In the genomic region with DNA sequence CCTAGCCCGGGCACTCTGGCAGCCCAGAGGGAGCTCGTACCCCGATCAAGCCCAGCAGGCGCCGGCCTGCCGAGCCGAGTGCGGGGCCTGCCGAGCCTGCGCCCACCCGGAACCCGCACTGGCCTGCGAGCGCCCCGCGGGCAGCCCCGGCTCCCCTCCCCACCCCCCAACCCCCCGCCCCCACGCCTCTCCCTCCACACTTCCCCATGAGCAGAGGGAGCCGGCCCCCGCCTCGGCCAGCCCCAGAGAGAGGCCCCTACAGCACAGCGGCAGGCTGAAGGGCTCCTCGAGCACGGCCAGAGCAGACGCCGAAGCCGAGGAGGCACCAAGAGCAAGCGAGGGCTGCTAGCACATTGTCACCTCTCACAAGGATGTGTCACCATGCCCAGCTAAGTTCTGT, we compare ENCODE assay signal across 1 cellular context.
TF ChIP-seq lines count a peak whose summit lies in the region.

No MANE protein-coding gene starts in this region.

TF ChIP-seq in K562, 482 proteins besides CTCF, POLR2A, EP300 and RAD21 (continues in another document):
- TF ChIP-seq POLR3G (IDR thresholded peaks at IDR 0.05; ENCODE audit: extremely low read depth, insufficient read length, insufficient replicate concordance) (no peak), CAMTA2 (CRISPR knock-in tag; conservative IDR thresholded peaks at IDR 0.05) (no peak), TAL1 (IDR thresholded peaks at IDR 0.05) (no peak), HDAC3 (IDR thresholded peaks at IDR 0.05; ENCODE audit: borderline replicate concordance, partially characterized antibody) (no peak), KAT8 (IDR thresholded peaks at IDR 0.05; ENCODE audit: low read depth) (no peak), ETS2 (tag; IDR thresholded peaks at IDR 0.05; ENCODE audit: borderline replicate concordance, poor library complexity, severe bottlenecking) (no peak), POLR2AphosphoS2 (IDR thresholded peaks at IDR 0.05; ENCODE audit: low read length) (no peak), CREBBP (IDR thresholded peaks at IDR 0.05; ENCODE audit: low read depth, low read length) (no peak), CHD4 (IDR thresholded peaks at IDR 0.05; ENCODE audit: insufficient read depth, insufficient replicate concordance, low read depth, low read length, poor library complexity, severe bottlenecking) (no peak), SREBF2 (CRISPR knock-in tag; IDR thresholded peaks at IDR 0.05) (no peak), XRCC4 (IDR thresholded peaks at IDR 0.05; ENCODE audit: extremely low read depth, insufficient read depth, insufficient read length) (no peak), PHF20 (IDR thresholded peaks at IDR 0.05; ENCODE audit: partially characterized antibody) (no peak), RB1 (IDR thresholded peaks at IDR 0.05; ENCODE audit: low read depth) (no peak), PHF8 (IDR thresholded peaks at IDR 0.05; ENCODE audit: borderline replicate concordance, low read length) (peak; percentile 19; the same call in 1 of the 2 replicates), ZNF124 (CRISPR knock-in tag; IDR thresholded peaks at IDR 0.05) (no peak), ZNF584 (CRISPR knock-in tag; IDR thresholded peaks at IDR 0.05; ENCODE audit: low read depth) (no peak), HNRNPK (IDR thresholded peaks at IDR 0.05; ENCODE audit: low read depth, low read length, poor library complexity, severe bottlenecking) (peak; percentile 48), NFATC3 (IDR thresholded peaks at IDR 0.05) (no peak), ZBTB1 (CRISPR knock-in tag; IDR thresholded peaks at IDR 0.05; ENCODE audit: borderline replicate concordance, low read depth) (no peak), SIRT6 (IDR thresholded peaks at IDR 0.05; ENCODE audit: low read depth, low read length) (no peak), HMBOX1 (IDR thresholded peaks at IDR 0.05) (no peak), HMGN3 (IDR thresholded peaks at IDR 0.05; ENCODE audit: borderline replicate concordance, extremely low read depth, insufficient read length, low read depth, low read length) (no peak), MYC (IDR thresholded peaks at IDR 0.05; ENCODE audit: low read depth, low read length) (no peak), MYC (CRISPR knock-in tag; IDR thresholded peaks at IDR 0.05; ENCODE audit: borderline replicate concordance, low read depth) (no peak), BCOR (IDR thresholded peaks at IDR 0.05) (no peak), MTA1 (IDR thresholded peaks at IDR 0.05; ENCODE audit: borderline replicate concordance) (no peak), ZNF263 (CRISPR knock-in tag; IDR thresholded peaks at IDR 0.05; ENCODE audit: borderline replicate concordance) (no peak), ZC3H4 (CRISPR knock-in tag; IDR thresholded peaks at IDR 0.05; ENCODE audit: borderline replicate concordance) (no peak), RBFOX2 (IDR thresholded peaks at IDR 0.05; ENCODE audit: low read depth, low read length) (0 out of 2 replicates have a peak, but pooled peaks have one; percentile 23), WHSC1 (IDR thresholded peaks at IDR 0.05; ENCODE audit: low read length) (no peak), SPI1 (IDR thresholded peaks at IDR 0.05; ENCODE audit: borderline replicate concordance, low read depth, low read length) (0 out of 2 replicates have a peak, but pooled peaks have one; percentile 23), FOXK1 (CRISPR knock-in tag; IDR thresholded peaks at IDR 0.05; ENCODE audit: borderline replicate concordance) (no peak), ZNF57 (CRISPR knock-in tag; IDR thresholded peaks at IDR 0.05) (no peak), ZFP36 (IDR thresholded peaks at IDR 0.05; ENCODE audit: low read depth, low read length, partially characterized antibody) (no peak), ZNF280A (IDR thresholded peaks at IDR 0.05; ENCODE audit: low read depth, partially characterized antibody) (no peak), ZNF282 (CRISPR knock-in tag; IDR thresholded peaks at IDR 0.05) (no peak), FOS (IDR thresholded peaks at IDR 0.05; ENCODE audit: extremely low read depth, insufficient read length) (no peak), HMG20A (CRISPR knock-in tag; conservative IDR thresholded peaks at IDR 0.05) (no peak), RBM14 (IDR thresholded peaks at IDR 0.05; ENCODE audit: borderline replicate concordance, insufficient read depth, low read depth, low read length) (no peak), ZNF668 (CRISPR knock-in tag; IDR thresholded peaks at IDR 0.05) (no peak), TEAD4 (IDR thresholded peaks at IDR 0.05; ENCODE audit: low read length) (no peak), TEAD4 (CRISPR knock-in tag; IDR thresholded peaks at IDR 0.05; ENCODE audit: borderline replicate concordance) (no peak), USF2 (CRISPR knock-in tag; IDR thresholded peaks at IDR 0.05) (no peak), USF1 (CRISPR knock-in tag; IDR thresholded peaks at IDR 0.05) (no peak), TCF7L2 (IDR thresholded peaks at IDR 0.05; ENCODE audit: low read depth, low read length) (no peak), PML (IDR thresholded peaks at IDR 0.05; ENCODE audit: low read length) (no peak), ZNF143 (CRISPR knock-in tag; IDR thresholded peaks at IDR 0.05) (no peak), ATF2 (CRISPR knock-in tag; IDR thresholded peaks at IDR 0.05) (no peak), ELF4 (CRISPR knock-in tag; IDR thresholded peaks at IDR 0.05) (no peak), SNRNP70 (optimal IDR thresholded peaks at IDR 0.05; ENCODE audit: low read depth, low read length) (no peak)
- TF ChIP-seq, protein P1, sequence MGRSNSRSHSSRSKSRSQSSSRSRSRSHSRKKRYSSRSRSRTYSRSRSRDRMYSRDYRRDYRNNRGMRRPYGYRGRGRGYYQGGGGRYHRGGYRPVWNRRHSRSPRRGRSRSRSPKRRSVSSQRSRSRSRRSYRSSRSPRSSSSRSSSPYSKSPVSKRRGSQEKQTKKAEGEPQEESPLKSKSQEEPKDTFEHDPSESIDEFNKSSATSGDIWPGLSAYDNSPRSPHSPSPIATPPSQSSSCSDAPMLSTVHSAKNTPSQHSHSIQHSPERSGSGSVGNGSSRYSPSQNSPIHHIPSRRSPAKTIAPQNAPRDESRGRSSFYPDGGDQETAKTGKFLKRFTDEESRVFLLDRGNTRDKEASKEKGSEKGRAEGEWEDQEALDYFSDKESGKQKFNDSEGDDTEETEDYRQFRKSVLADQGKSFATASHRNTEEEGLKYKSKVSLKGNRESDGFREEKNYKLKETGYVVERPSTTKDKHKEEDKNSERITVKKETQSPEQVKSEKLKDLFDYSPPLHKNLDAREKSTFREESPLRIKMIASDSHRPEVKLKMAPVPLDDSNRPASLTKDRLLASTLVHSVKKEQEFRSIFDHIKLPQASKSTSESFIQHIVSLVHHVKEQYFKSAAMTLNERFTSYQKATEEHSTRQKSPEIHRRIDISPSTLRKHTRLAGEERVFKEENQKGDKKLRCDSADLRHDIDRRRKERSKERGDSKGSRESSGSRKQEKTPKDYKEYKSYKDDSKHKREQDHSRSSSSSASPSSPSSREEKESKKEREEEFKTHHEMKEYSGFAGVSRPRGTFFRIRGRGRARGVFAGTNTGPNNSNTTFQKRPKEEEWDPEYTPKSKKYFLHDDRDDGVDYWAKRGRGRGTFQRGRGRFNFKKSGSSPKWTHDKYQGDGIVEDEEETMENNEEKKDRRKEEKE (IDR thresholded peaks at IDR 0.05; ENCODE audit: borderline replicate concordance in 1 of 2, control insufficient read depth in 1 of 2, low read depth in 2 of 2, low read length in 1 of 2), result no peak
- TF ChIP-seq, protein P2, sequence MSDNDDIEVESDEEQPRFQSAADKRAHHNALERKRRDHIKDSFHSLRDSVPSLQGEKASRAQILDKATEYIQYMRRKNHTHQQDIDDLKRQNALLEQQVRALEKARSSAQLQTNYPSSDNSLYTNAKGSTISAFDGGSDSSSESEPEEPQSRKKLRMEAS (CRISPR knock-in tag; IDR thresholded peaks at IDR 0.05), result 0 out of 2 replicates have a peak, but pooled peaks have one; percentile 14
